In the genomic region with DNA sequence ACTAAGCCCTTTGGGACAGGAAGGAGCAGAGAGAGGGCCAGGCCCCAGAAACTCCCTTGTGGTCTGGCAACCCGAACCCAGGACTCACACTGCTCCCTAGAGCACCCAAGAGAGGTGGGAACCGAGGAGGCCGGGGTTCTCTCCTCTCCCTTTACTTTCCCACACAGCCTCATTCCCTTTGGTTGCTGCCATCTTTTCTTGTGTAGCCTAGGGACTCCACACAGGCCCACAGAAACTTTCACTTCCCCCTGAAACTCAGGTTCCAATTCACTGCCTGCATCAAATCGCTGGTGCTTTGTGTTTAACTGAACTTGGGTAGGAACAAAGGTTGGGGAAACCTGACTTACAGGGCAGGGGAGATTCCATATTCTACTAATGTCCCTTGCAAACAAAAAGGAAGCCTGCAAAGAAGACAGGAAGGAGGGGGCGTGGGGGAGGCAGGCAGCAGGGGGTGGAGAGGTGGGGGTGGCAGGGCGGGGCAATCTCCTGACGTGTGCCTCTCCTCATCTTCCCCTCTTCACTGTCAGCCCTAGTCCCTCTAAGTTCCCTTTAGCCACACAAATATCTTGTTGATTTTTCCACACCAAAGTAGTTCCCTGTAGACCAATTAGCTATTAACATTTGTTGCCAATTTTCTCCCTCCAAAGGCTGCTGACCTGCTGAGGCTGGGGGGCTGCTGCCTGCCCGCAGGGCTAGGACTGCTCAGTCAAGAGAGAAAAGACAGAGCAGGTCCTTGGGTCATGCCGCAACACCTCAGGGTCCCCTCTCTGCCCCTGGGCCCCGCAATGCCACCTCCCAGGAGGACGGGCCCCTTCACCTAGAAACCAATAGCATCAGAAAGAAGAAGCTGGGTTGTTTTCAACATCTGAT, we compare ENCODE assay signal across 8 cellular contexts. TPM values are rescaled to one million over a fixed set of nuclear protein-coding genes. Genes with fewer than 3 reads are reported as not detected.
DNase-seq lines count a peak whose midpoint lies in the region; ATAC-seq, FAIRE-seq and TF ChIP-seq lines count a peak whose summit lies in the region.

No MANE protein-coding gene starts in this region.

- no peak for TF ChIP-seq POLR2A in A549 (IDR thresholded peaks at IDR 0.05; ENCODE audit: low read length)

- no peaks in the 10 kb centered on the region for H3K9me3 Mint-ChIP-seq in T-helper 2 cell treated with Interferon-gamma antibody and Interleukin-4, amounts not matched to agents 5 μg/mL and 100 μg/mL, for 36 hours
- H3K9me3 Mint-ChIP-seq in natural killer cell = no peaks in the 10 kb centered on the region

- 67% methylated on average over 11 of the region's 11 CpGs for WGBS in A549 (ENCODE audit: missing lambda C conversion rate)

- H3K4me1 Mint-ChIP-seq in T-helper 2 cell treated with Interferon-gamma antibody and Interleukin-4, amounts not matched to agents 5 μg/mL and 100 μg/mL, for 36 hours (ENCODE audit: low read depth) = peaks cover 37% of the 10 kb centered on the region
- H3K4me1 Mint-ChIP-seq in natural killer cell = peaks cover 48 to 62% of the 10 kb centered on the region in 2 donors

- CTCF ChIA-PET in A549 (lab: Yijun Ruan, JAX) = interaction anchor here (0.7 to 1.0 kb wide), 2 partner anchors 39 to 60 kb away, joined by 3 read pairs; no protein-coding TSS in a partner anchor

- H3K36me3 Mint-ChIP-seq in T-helper 2 cell treated with Interferon-gamma antibody and Interleukin-4, amounts not matched to agents 5 μg/mL and 100 μg/mL, for 36 hours (ENCODE audit: low read depth) = peaks cover 8% of the 10 kb centered on the region
- no peaks in the 10 kb centered on the region for H3K36me3 Mint-ChIP-seq in natural killer cell

- no peak overlapping the region for H3K4me3 ChIP-seq in A549

- peaks cover 80% of the 10 kb centered on the region for H3K4me1 ChIP-seq in A549

- TF ChIP-seq EP300 in A549 (IDR thresholded peaks at IDR 0.05) = no peak

- H3K27ac Mint-ChIP-seq in T-helper 2 cell treated with Interferon-gamma antibody and Interleukin-4, amounts not matched to agents 5 μg/mL and 100 μg/mL, for 36 hours = peak overlapping the region; percentile 92
- peak overlapping the region; percentile 91 to 94 for H3K27ac Mint-ChIP-seq in natural killer cell

- peak overlapping the region; percentile 75 for H3K4me3 Mint-ChIP-seq in T-helper 2 cell treated with Interferon-gamma antibody and Interleukin-4, amounts not matched to agents 5 μg/mL and 100 μg/mL, for 36 hours
- peak overlapping the region; percentile 70 for H3K4me3 Mint-ChIP-seq in natural killer cell

- peak overlapping the region; percentile 93 to 95 for H3K27ac ChIP-seq in A549
- H3K27ac ChIP-seq in caudate nucleus (ENCODE audit: low read depth, low read length) = peak overlapping the region; percentile 13

- H3K4me2 ChIP-seq in A549 = peak overlapping the region; percentile 81

- ATAC-seq in A549 (no peak), HG03378 (IDR thresholded peaks at IDR 0.05; ENCODE audit: unreplicated experiment) (peak; percentile 53), natural killer cell (peak; percentile 53 to 70 (median 65))

- H3K9me3 ChIP-seq in A549 = no peaks in the 10 kb centered on the region

- no peak for TF ChIP-seq CTCF in A549 (IDR thresholded peaks at IDR 0.05)
- no peak for TF ChIP-seq CTCF in natural killer cell (IDR thresholded peaks at IDR 0.05)

- TF ChIP-seq RAD21 in A549 (conservative IDR thresholded peaks at IDR 0.05 in 1 of 2, IDR thresholded peaks at IDR 0.05 in 1 of 2) = no peak

- no peaks in the 10 kb centered on the region for H3K27me3 Mint-ChIP-seq in T-helper 2 cell treated with Interferon-gamma antibody and Interleukin-4, amounts not matched to agents 5 μg/mL and 100 μg/mL, for 36 hours (ENCODE audit: low read depth)
- no peaks in the 10 kb centered on the region for H3K27me3 Mint-ChIP-seq in natural killer cell (ENCODE audit: low read depth in 2 of 2)

- intact Hi-C loops in natural killer cell (cut with micrococcal nuclease) = no loop called here

- FAIRE-seq in A549 (lab: Jason Lieb, UNC) (no peak), GM19239 (lab: Jason Lieb, UNC) (peak; percentile 84)

- POLR2A ChIA-PET in A549 (lab: Yijun Ruan, JAX) = interaction anchor here (1.0 to 3.0 kb wide), 2 partner anchors 23 to 50 kb away, joined by 5 to 8 read pairs; no protein-coding TSS in a partner anchor

- DNase-seq in A549 (ENCODE audit: low read depth in 1 of 2, low spot score in 1 of 2) = no peak
- DNase-seq in GM19239 (ENCODE audit: insufficient read length, low spot score) = peak; percentile 60
- DNase-seq in T-helper 2 cell treated with Interferon-gamma antibody and Interleukin-4, amounts not matched to agents 5 μg/mL and 100 μg/mL, for 36 hours (ENCODE audit: low spot score) = peak; percentile 55
- peak in 7 of 61 donors; percentile 9 to 55 (median 14) for DNase-seq in caudate nucleus (lab: John Stamatoyannopoulos, UW)
- DNase-seq in natural killer cell = no peak
- no peak for DNase-seq in H4 (ENCODE audit: low spot score)
- DNase-seq in NCI-H510A treated with DMSO at 0.1 percent for 48 hours (lab: John Stamatoyannopoulos, UW) = no peak

TF ChIP-seq in A549, 52 proteins besides CTCF, POLR2A, EP300 and RAD21:
- TF ChIP-seq MAZ (IDR thresholded peaks at IDR 0.05; ENCODE audit: borderline replicate concordance, low read depth, low read length) (no peak), FOSB (CRISPR knock-in tag; IDR thresholded peaks at IDR 0.05) (no peak), ESRRA (IDR thresholded peaks at IDR 0.05; ENCODE audit: borderline replicate concordance, low read length) (no peak), POLR2AphosphoS2 (conservative IDR thresholded peaks at IDR 0.05; ENCODE audit: low read length) (no peak), TP53 (CRISPR knock-in tag; IDR thresholded peaks at IDR 0.05) (no peak), RFX5 (IDR thresholded peaks at IDR 0.05) (no peak), SREBF2 (IDR thresholded peaks at IDR 0.05) (no peak), CBX2 (IDR thresholded peaks at IDR 0.05; ENCODE audit: borderline replicate concordance, low read depth) (no peak), CHD4 (IDR thresholded peaks at IDR 0.05; ENCODE audit: borderline replicate concordance) (no peak), RARB (CRISPR knock-in tag; IDR thresholded peaks at IDR 0.05) (no peak), GATA3 (IDR thresholded peaks at IDR 0.05; ENCODE audit: borderline replicate concordance) (no peak), FOSL2 (IDR thresholded peaks at IDR 0.05) (no peak), FOSL2 (CRISPR knock-in tag; IDR thresholded peaks at IDR 0.05) (no peak)
- TF ChIP-seq, protein P1, sequence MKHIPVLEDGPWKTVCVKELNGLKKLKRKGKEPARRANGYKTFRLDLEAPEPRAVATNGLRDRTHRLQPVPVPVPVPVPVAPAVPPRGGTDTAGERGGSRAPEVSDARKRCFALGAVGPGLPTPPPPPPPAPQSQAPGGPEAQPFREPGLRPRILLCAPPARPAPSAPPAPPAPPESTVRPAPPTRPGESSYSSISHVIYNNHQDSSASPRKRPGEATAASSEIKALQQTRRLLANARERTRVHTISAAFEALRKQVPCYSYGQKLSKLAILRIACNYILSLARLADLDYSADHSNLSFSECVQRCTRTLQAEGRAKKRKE (CRISPR knock-in tag; IDR thresholded peaks at IDR 0.05; ENCODE audit: low read depth) = no peak
- TF ChIP-seq, protein P2, sequence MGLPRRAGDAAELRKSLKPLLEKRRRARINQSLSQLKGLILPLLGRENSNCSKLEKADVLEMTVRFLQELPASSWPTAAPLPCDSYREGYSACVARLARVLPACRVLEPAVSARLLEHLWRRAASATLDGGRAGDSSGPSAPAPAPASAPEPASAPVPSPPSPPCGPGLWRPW (IDR thresholded peaks at IDR 0.05) = no peak

RNA-seq across cellular contexts. Expression of a gene that starts 8.0 kb away (rescaled TPM):
- polyA plus RNA-seq in A549 (2011; rRNA removed) (11.1 and 14.4 TPM in 2 replicates), A549 (2017; fragmentation: RNase III; extraction: RNeasy Plus Mini Kit Qiagen cat#74134 plus additional on column Dnase treatment) (13.8 to 16.3 TPM (median 15.5 TPM) in 3 replicates)
- polyA plus RNA-seq in A549 (2012; cell fraction: cytosol; rRNA removed) = 15.7 and 19.8 TPM in 2 replicates
- 21.8 and 23.9 TPM in 2 replicates for polyA plus RNA-seq in A549 (2012; cell fraction: nucleus; rRNA removed)
- polyA minus RNA-seq in A549 (2011; rRNA and poly(A)+ RNA removed) = 38.9 and 44.0 TPM in 2 replicates
- 10 to 100 TPM; 25.9 to 39.1 (median 36.9) TPM for total RNA-seq in natural killer cell
- 20.8 and 30.6 TPM in 2 replicates for total RNA-seq in H4 (2014; rRNA removed; shearing (Covaris generic))

RNA-seq across cellular contexts. Expression of a gene that starts 23.5 kb away (rescaled TPM):
- polyA plus RNA-seq in A549 (2011; rRNA removed) (5.7 and 9.3 TPM in 2 replicates), A549 (2017; fragmentation: RNase III; extraction: RNeasy Plus Mini Kit Qiagen cat#74134 plus additional on column Dnase treatment) (6.0 to 7.7 TPM (median 6.8 TPM) in 3 replicates)
- 7.5 and 8.5 TPM in 2 replicates for polyA plus RNA-seq in A549 (2012; cell fraction: cytosol; rRNA removed)
- 42.5 and 53.1 TPM in 2 replicates for polyA plus RNA-seq in A549 (2012; cell fraction: nucleus; rRNA removed)
- polyA minus RNA-seq in A549 (2011; rRNA and poly(A)+ RNA removed) = 11.0 and 12.6 TPM in 2 replicates
- total RNA-seq in natural killer cell = 10 to 100 TPM; 28.5 to 33.0 (median 29.6) TPM
- total RNA-seq in H4 (2014; rRNA removed; shearing (Covaris generic)) = 2.0 and 2.9 TPM in 2 replicates

Comparison
In these comparisons a context has a peak if more than half of its experiments do, and no peak if none do; other contexts are left out.
1. ATAC-seq: peak in HG03378 (single experiment) and natural killer cell (3 of 3); none in A549 (0 of 2).
2. DNase-seq: peak in GM19239 (single experiment) and T-helper 2 cell treated with Interferon-gamma antibody and Interleukin-4, amounts not matched to agents 5 μg/mL and 100 μg/mL, for 36 hours (single experiment); none in A549 (0 of 2), natural killer cell (single experiment), H4 (single experiment) and NCI-H510A treated with DMSO at 0.1 percent for 48 hours (single experiment).